Comparison of ENCODE assay signal across 8 cellular contexts in the genomic region with DNA sequence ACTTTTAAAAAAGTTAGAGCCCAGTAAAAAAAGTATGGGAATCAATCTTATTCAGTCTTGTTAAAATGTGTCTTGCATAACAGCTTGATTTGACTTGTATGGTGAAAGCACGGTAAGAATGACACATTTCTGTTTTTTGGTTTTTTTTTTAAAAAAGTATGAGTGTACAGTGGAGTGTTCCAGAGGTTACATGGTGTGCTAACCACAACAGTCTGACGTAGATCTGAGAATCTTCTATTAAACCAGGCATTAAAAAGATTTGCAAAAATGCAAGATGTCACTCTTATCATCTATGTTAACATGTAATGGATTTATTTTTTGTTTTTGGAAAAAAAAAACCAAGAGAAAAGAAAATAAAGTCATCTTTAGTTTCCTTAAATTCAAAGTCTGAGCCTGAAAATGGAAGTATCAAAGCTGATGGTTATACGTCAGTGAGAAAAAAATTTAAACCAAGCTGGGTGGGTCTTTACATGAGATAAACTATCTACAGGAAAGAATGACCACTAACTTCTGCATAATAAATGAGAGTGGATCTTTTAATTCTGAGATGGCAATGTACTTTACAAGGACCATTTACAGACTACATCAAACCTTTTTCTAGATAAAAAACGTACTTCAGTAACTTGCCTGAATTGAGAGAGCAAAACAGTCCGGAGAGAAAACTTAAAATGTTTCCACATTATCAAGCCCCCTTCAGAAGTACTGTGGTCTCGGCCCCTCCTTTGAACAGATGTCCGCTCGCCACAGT. TPM values are rescaled to one million over a fixed set of nuclear protein-coding genes. Genes with fewer than 3 reads are reported as not detected.
DNase-seq lines count a peak whose midpoint lies in the region; ATAC-seq and TF ChIP-seq lines count a peak whose summit lies in the region.

No MANE protein-coding gene starts in this region.

- no peaks in the 10 kb centered on the region for H3K27me3 ChIP-seq in heart right ventricle
- no peaks in the 10 kb centered on the region for H3K27me3 ChIP-seq in testis

- no peak for DNase-seq in heart right ventricle
- DNase-seq in left ventricle myocardium superior, result no peak
- DNase-seq in NOMO-1 treated with DMSO at 0.1 percent for 48 hours (lab: John Stamatoyannopoulos, UW; ENCODE audit: unreplicated experiment), result peak; percentile 78
- DNase-seq in MCF 10A (ENCODE audit: unreplicated experiment), result peak; percentile 66
- peak; percentile 9 for DNase-seq in left kidney (ENCODE audit: low read depth, low spot score)
- no peak for DNase-seq in testis

- TSS peak; percentile 51 for BruUV-seq in MCF 10A (replicated peaks; lab: Mats Ljungman, UMichigan)

- peak overlapping the region; percentile 94 for H3K4me3 Mint-ChIP-seq in MCF 10A (ENCODE audit: unreplicated experiment)

- H3K27ac Mint-ChIP-seq in MCF 10A (ENCODE audit: low read depth, unreplicated experiment), result peak overlapping the region; percentile 98

- peaks cover 28% of the 10 kb centered on the region for H3K4me1 Mint-ChIP-seq in MCF 10A (ENCODE audit: insufficient read depth, unreplicated experiment)

- no peak for TF ChIP-seq POLR2A in testis (IDR thresholded peaks at IDR 0.05)

- CTCF ChIA-PET in MCF 10A (lab: Yijun Ruan, JAX), result interaction anchor here (1.0 kb wide), 1 partner anchor 532 kb away, joined by 3 read pairs; no protein-coding TSS in a partner anchor

- no peak for TF ChIP-seq CTCF in heart right ventricle (IDR thresholded peaks at IDR 0.05)
- no peak for TF ChIP-seq CTCF in MCF 10A (IDR thresholded peaks at IDR 0.05; ENCODE audit: unreplicated experiment)
- TF ChIP-seq CTCF in testis (IDR thresholded peaks at IDR 0.05), result no peak

- peak overlapping the region; percentile 61 to 97 (median 94) for H3K4me3 ChIP-seq in heart right ventricle
- peak overlapping the region; percentile 92 to 97 for H3K4me3 ChIP-seq in testis

- POLR2A ChIA-PET in MCF 10A (lab: Yijun Ruan, JAX), result interaction anchor here (0.6 to 7.9 kb wide), 25 partner anchors 9 to 1475 kb away, joined by 3 to 142 read pairs (median 4); partner anchors contain the start of genes AP4E1, COPS2, DTWD1 and EID1

- intact Hi-C loops in heart right ventricle (cut with DNase I), result no loop called here
- intact Hi-C loops in left ventricle myocardium superior (cut with micrococcal nuclease), result no loop called here
- intact Hi-C loops in MCF 10A (cut with micrococcal nuclease), result no loop called here
- intact Hi-C loops in testis (cut with DNase I; ENCODE audit: low total_unique reads), result no loop called here

- no peaks in the 10 kb centered on the region for H3K27me3 Mint-ChIP-seq in MCF 10A (ENCODE audit: insufficient read depth, unreplicated experiment)

- peaks cover 51% of the 10 kb centered on the region for H3K36me3 Mint-ChIP-seq in MCF 10A (ENCODE audit: insufficient read depth, unreplicated experiment)

- H3K36me3 ChIP-seq in heart right ventricle (peaks cover 0 to 16% (median 0%) of the 10 kb centered on the region in 9 donors), testis (ENCODE audit: low read depth, missing control alignments) (no peaks in the 10 kb centered on the region)

- H3K9me3 ChIP-seq in heart right ventricle (no peaks in the 10 kb centered on the region), testis (no peaks in the 10 kb centered on the region)

- ATAC-seq in heart right ventricle, result peak in 1 of 8 donors; percentile 31
- ATAC-seq in left ventricle myocardium superior, result no peak
- ATAC-seq in GM18861 (IDR thresholded peaks at IDR 0.05; ENCODE audit: unreplicated experiment), result no peak
- ATAC-seq in GM21423 (IDR thresholded peaks at IDR 0.05; ENCODE audit: unreplicated experiment), result no peak

- no peaks in the 10 kb centered on the region for H3K9me3 Mint-ChIP-seq in MCF 10A (ENCODE audit: unreplicated experiment)

- H3K4me1 ChIP-seq in heart right ventricle (peaks cover 0 to 73% (median 61%) of the 10 kb centered on the region in 9 donors), testis (peaks cover 31% of the 10 kb centered on the region)

- H3K27ac ChIP-seq in heart right ventricle, result peak overlapping the region; percentile 97 to 100 (median 99)
- H3K27ac ChIP-seq in testis, result peak overlapping the region; percentile 96 to 99

- WGBS in heart right ventricle, 2 donors, result 1 to 2% methylated on average over 8 of the region's 8 CpGs
- 0% methylated on average over 8 of the region's 8 CpGs for WGBS in testis, 2 donors

RNA-seq across cellular contexts. Expression of gene GABPB1, which starts 1.6 kb away (rescaled TPM):
- total RNA-seq in heart right ventricle (10 to 100 TPM in 2 of 10 donors, 1 to 10 TPM in 8; 7.8 to 12.6 (median 8.9) TPM), left ventricle myocardium superior (10.8 TPM), MCF 10A (2022) (33.4 and 38.5 TPM in 2 replicates), testis (10 to 100 TPM; 35.4 to 45.9 TPM)
- polyA plus RNA-seq in heart right ventricle (1 to 10 TPM; 5.3 to 6.6 TPM), testis (ENCODE audit: insufficient read depth, low read depth, low replicate concordance) (21.5 TPM)

Comparison
In these comparisons a context has a peak if more than half of its experiments do, and no peak if none do; other contexts are left out.
1. DNase-seq: peak in NOMO-1 treated with DMSO at 0.1 percent for 48 hours (single experiment), MCF 10A (single experiment) and left kidney (single experiment); none in heart right ventricle (0 of 2), left ventricle myocardium superior (single experiment) and testis (single experiment).